Comparison of ENCODE assay signal across 20 cellular contexts in the genomic region with DNA sequence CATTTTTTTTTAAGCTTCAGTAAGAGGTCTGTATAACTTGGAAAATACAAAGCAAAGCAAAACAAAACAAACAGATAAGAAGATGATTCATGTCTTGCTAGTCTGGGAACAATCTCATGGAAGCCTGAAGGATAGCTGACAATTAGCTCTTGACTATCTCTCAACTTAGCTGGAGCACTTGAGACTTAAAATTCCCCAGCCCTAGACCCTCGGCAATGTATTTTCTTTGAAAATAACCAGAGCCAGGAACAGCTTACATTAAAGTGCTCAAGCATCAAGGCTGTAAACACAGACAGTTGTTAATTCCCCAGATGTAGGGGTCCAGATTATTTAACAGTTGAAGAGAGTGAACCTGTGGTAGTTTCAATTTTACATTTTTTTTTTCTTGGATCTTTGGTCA.
DNase-seq lines count a peak whose midpoint lies in the region; ATAC-seq, FAIRE-seq and TF ChIP-seq lines count a peak whose summit lies in the region.
"Had no signal": no experiment of that assay in that cellular context is flagged by ENCODE, and none has a peak within 500 bp of the region (broad histone marks: within the 10 kb centered on the region; RNA-seq: fewer than 3 reads in every experiment).

No MANE protein-coding gene starts in this region.

- H3K27ac Mint-ChIP-seq in effector memory CD8-positive, alpha-beta T cell = no peak overlapping the region
- H3K27ac Mint-ChIP-seq: CD4-positive, alpha-beta T cell had no signal

- no peak for TF ChIP-seq RAD21 in A549 (conservative IDR thresholded peaks at IDR 0.05 in 1 of 2, IDR thresholded peaks at IDR 0.05 in 1 of 2)

- H3K4me3 Mint-ChIP-seq in effector memory CD8-positive, alpha-beta T cell = no peak overlapping the region
- H3K4me3 Mint-ChIP-seq: CD4-positive, alpha-beta T cell had no signal

- no peak overlapping the region for H3K4ac ChIP-seq in mesenchymal stem cell (ENCODE audit: low read depth in 1 of 2, low read length in 2 of 2)

- 4% methylated on average over 1 of the region's 1 CpG for WGBS in A549 (ENCODE audit: missing lambda C conversion rate)
- WGBS in mesenchymal stem cell = no CpG with 5 or more reads among the region's 1 CpG
- 74 to 83% methylated on average over 1 of the region's 1 CpG for WGBS in sigmoid colon, 2 donors

- H3K27me3 Mint-ChIP-seq in effector memory CD8-positive, alpha-beta T cell = peaks cover 7 to 10% of the 10 kb centered on the region in 2 donors

- H3K9me2 ChIP-seq in PC-3 (replicated peaks; ENCODE audit: low read length) = no peaks in the 10 kb centered on the region

- no peaks in the 10 kb centered on the region for H4K20me1 ChIP-seq in PC-3 (ENCODE audit: low read length)

- H3F3A ChIP-seq in PC-3 (ENCODE audit: low read length, unreplicated experiment) = no peaks in the 10 kb centered on the region

- no peak overlapping the region for H3K14ac ChIP-seq in mesenchymal stem cell (ENCODE audit: low read length in 2 of 2)

- H3K4me1 ChIP-seq in A549 = peaks cover 14% of the 10 kb centered on the region; the same call in 2 of the 3 replicates
- peaks cover 32% of the 10 kb centered on the region for H3K4me1 ChIP-seq in PC-3 (ENCODE audit: insufficient read depth, low read length)
- no peaks in the 10 kb centered on the region for H3K4me1 ChIP-seq in mesenchymal stem cell (ENCODE audit: control insufficient read depth, insufficient read depth, low read depth, low read length)
- peaks cover 0 to 91% (median 77%) of the 10 kb centered on the region in 4 donors for H3K4me1 ChIP-seq in sigmoid colon
- H3K4me1 ChIP-seq in kidney (ENCODE audit: control insufficient read depth in 1 of 2, insufficient read depth in 1 of 2, low read depth in 1 of 2, low read length in 2 of 2) = no peaks in the 10 kb centered on the region
- H3K4me1 ChIP-seq: Caco-2 had no signal

- H3K79me2 ChIP-seq in PC-3 (ENCODE audit: low read length) = no peaks in the 10 kb centered on the region

- intact Hi-C loops in PC-3 (cut with micrococcal nuclease) (no loop called here), sigmoid colon (cut with DNase I) (no loop called here), kidney (cut with DNase I) (loop anchor here (10.0 kb wide), 1 partner anchor 197 kb away; no protein-coding TSS in a partner anchor)

- no peak for FAIRE-seq in A549 (lab: Jason Lieb, UNC)
- no peak for FAIRE-seq in kidney (lab: Jason Lieb, UNC)
- FAIRE-seq: A204.1, GM12891, H1, K562 had no signal

- H4K91ac ChIP-seq in mesenchymal stem cell (ENCODE audit: low read length) = no peak overlapping the region

- H2AFZ ChIP-seq in PC-3 (ENCODE audit: low read length) (no peak overlapping the region), mesenchymal stem cell (ENCODE audit: low read depth, low read length) (no peak overlapping the region)

- peak in 1 of 2 experiments; percentile 11 for DNase-seq in A549 (ENCODE audit: low read depth in 1 of 2, low spot score in 1 of 2)
- DNase-seq in PC-3 = peak; percentile 21
- peak; percentile 26 for DNase-seq in mesenchymal stem cell
- no peak for DNase-seq in sigmoid colon
- no peak for DNase-seq in effector memory CD8-positive, alpha-beta T cell
- DNase-seq in stimulated activated CD4-positive, alpha-beta T cell treated with anti-CD3 and anti-CD28 coated beads, Interleukin-15, amount 100 ng/mL, for 24 hours = no peak
- no peak for DNase-seq in kidney
- no peak for DNase-seq in erythroblast (lab: John Stamatoyannopoulos, UW)
- DNase-seq: Caco-2; CD4-positive, alpha-beta T cell; NCI-H1092 treated with DMSO at 0.1 percent for 48 hours; NCI-H146; NCI-H2029 treated with DMSO at 0.1 percent for 48 hours; NCI-H748 treated with DMSO at 0.1 percent for 48 hours; OCI-M1; SHP77 treated with DMSO at 0.1 percent for 48 hours had no signal

- TF ChIP-seq CTCF in A549 (IDR thresholded peaks at IDR 0.05) (no peak), PC-3 (conservative IDR thresholded peaks at IDR 0.05; ENCODE audit: low read depth, low read length) (no peak), sigmoid colon (IDR thresholded peaks at IDR 0.05) (no peak), kidney (IDR thresholded peaks at IDR 0.05; ENCODE audit: borderline replicate concordance, extremely low read depth, insufficient read depth) (no peak)

- no peak; a peak in 1 of 6 replicates for ATAC-seq in A549
- ATAC-seq in PC-3 = 0 out of 2 replicates have a peak, but pooled peaks have one; percentile 40
- no peak for ATAC-seq in effector memory CD8-positive, alpha-beta T cell (replicated peaks)
- ATAC-seq: K562 had no signal

- H3K9ac ChIP-seq in PC-3 (ENCODE audit: low read length) (no peak overlapping the region), mesenchymal stem cell (ENCODE audit: low read length) (no peak overlapping the region), kidney (ENCODE audit: low read length in 2 of 2) (no peak overlapping the region)

- POLR2A ChIA-PET in A549 (lab: Yijun Ruan, JAX) = no interaction called here
- POLR2A ChIA-PET in PC-3 (lab: Charles Lee; ENCODE audit: unreplicated experiment) = no interaction called here

- no peak overlapping the region for H2BK12ac ChIP-seq in mesenchymal stem cell (ENCODE audit: low read length in 2 of 2)

- CTCF ChIA-PET in A549 (lab: Yijun Ruan, JAX) (no interaction called here), PC-3 (lab: Charles Lee) (no interaction called here)

- H3K36me3 Mint-ChIP-seq in effector memory CD8-positive, alpha-beta T cell (ENCODE audit: insufficient read depth) = no peaks in the 10 kb centered on the region

- H3K18ac ChIP-seq in mesenchymal stem cell (ENCODE audit: low read depth in 1 of 2, low read length in 2 of 2) = no peak overlapping the region

- TF ChIP-seq POLR2A in A549 (IDR thresholded peaks at IDR 0.05; ENCODE audit: low read length) (no peak), sigmoid colon (IDR thresholded peaks at IDR 0.05) (no peak), erythroblast (IDR thresholded peaks at IDR 0.05; ENCODE audit: low read length) (no peak)

- H3K36me3 ChIP-seq in PC-3 (ENCODE audit: low read depth, low read length) (no peaks in the 10 kb centered on the region), mesenchymal stem cell (ENCODE audit: control insufficient read depth in 1 of 2, insufficient read depth in 2 of 2, low read depth in 1 of 2, low read length in 2 of 2) (no peaks in the 10 kb centered on the region), sigmoid colon (no peaks in the 10 kb centered on the region), kidney (ENCODE audit: control insufficient read depth in 1 of 2, insufficient read depth in 2 of 2, low read length in 2 of 2) (no peaks in the 10 kb centered on the region)

- H3K27me3 ChIP-seq in PC-3 (ENCODE audit: low read length) (no peaks in the 10 kb centered on the region), mesenchymal stem cell (ENCODE audit: control insufficient read depth in 1 of 2, insufficient read depth in 1 of 2, low read length in 2 of 2) (no peaks in the 10 kb centered on the region), sigmoid colon (no peaks in the 10 kb centered on the region)

- no peak overlapping the region for H2AK5ac ChIP-seq in mesenchymal stem cell (ENCODE audit: low read length, severe bottlenecking)

- H3K4me3 ChIP-seq in A549 = no peak overlapping the region
- H3K4me3 ChIP-seq in PC-3 (ENCODE audit: low read length) = no peak overlapping the region
- H3K4me3 ChIP-seq in mesenchymal stem cell (ENCODE audit: insufficient read depth in 1 of 2, low read depth in 1 of 2, low read length in 2 of 2) = no peak overlapping the region
- no peak overlapping the region for H3K4me3 ChIP-seq in sigmoid colon
- no peak overlapping the region for H3K4me3 ChIP-seq in kidney (ENCODE audit: low read length in 2 of 2)
- H3K4me3 ChIP-seq: K562 had no signal

- H3K79me1 ChIP-seq in mesenchymal stem cell (replicated peaks; ENCODE audit: low read length, poor library complexity, severe bottlenecking) = no peaks in the 10 kb centered on the region

- no peak overlapping the region for H4K8ac ChIP-seq in mesenchymal stem cell (ENCODE audit: low read length)

- no peak overlapping the region for H2BK15ac ChIP-seq in mesenchymal stem cell (ENCODE audit: low read depth, poor library complexity, severe bottlenecking)

- H3K9me3 Mint-ChIP-seq in effector memory CD8-positive, alpha-beta T cell = peaks cover 0 to 2% of the 10 kb centered on the region in 2 donors
- H3K9me3 Mint-ChIP-seq: CD4-positive, alpha-beta T cell had no signal

- peak overlapping the region; percentile 56 for H3K4me2 ChIP-seq in A549
- no peak overlapping the region for H3K4me2 ChIP-seq in PC-3 (ENCODE audit: low read length)
- no peak overlapping the region for H3K4me2 ChIP-seq in mesenchymal stem cell (ENCODE audit: low read length, poor library complexity, severe bottlenecking)

- H3K9me3 ChIP-seq in A549 (no peaks in the 10 kb centered on the region), PC-3 (ENCODE audit: low read length) (no peaks in the 10 kb centered on the region), mesenchymal stem cell (ENCODE audit: control insufficient read depth, low read length) (no peaks in the 10 kb centered on the region), sigmoid colon (no peaks in the 10 kb centered on the region), kidney (ENCODE audit: control insufficient read depth in 1 of 2, low read length in 2 of 2) (no peaks in the 10 kb centered on the region)
- H3K9me3 ChIP-seq: Caco-2 had no signal

- BruUV-seq in PC-3 (replicated peaks; lab: Mats Ljungman, UMichigan) = no TSS peak

- no peak overlapping the region for H2BK5ac ChIP-seq in mesenchymal stem cell (ENCODE audit: low read depth, low read length, poor library complexity, severe bottlenecking)

- TF ChIP-seq EP300 in A549 (IDR thresholded peaks at IDR 0.05) = no peak
- TF ChIP-seq EP300 in sigmoid colon (IDR thresholded peaks at IDR 0.05) = no peak

- no peak overlapping the region for H2BK120ac ChIP-seq in mesenchymal stem cell (ENCODE audit: low read depth, low read length)

- H3K4me1 Mint-ChIP-seq in effector memory CD8-positive, alpha-beta T cell (ENCODE audit: low read depth in 2 of 2) = no peaks in the 10 kb centered on the region

- no peak overlapping the region for H3K23ac ChIP-seq in mesenchymal stem cell (ENCODE audit: low read length in 2 of 2)

- H3K27ac ChIP-seq in A549 = no peak overlapping the region; a peak in 1 of 6 replicates
- no peak overlapping the region for H3K27ac ChIP-seq in PC-3 (ENCODE audit: low read length)
- no peak overlapping the region for H3K27ac ChIP-seq in mesenchymal stem cell (ENCODE audit: low read length, poor library complexity, severe bottlenecking)
- H3K27ac ChIP-seq in sigmoid colon = peak overlapping the region; percentile 73 to 90 (median 86)
- H3K27ac ChIP-seq in kidney (ENCODE audit: low read depth in 2 of 2, low read length in 2 of 2) = no peak overlapping the region

TF ChIP-seq in A549, 52 proteins besides CTCF, POLR2A, EP300 and RAD21 (continues in another document):
- TF ChIP-seq CHD2 (IDR thresholded peaks at IDR 0.05; ENCODE audit: low read length, partially characterized antibody) = no peak
- no peak for TF ChIP-seq RNF2 (IDR thresholded peaks at IDR 0.05; ENCODE audit: borderline replicate concordance, low read depth)
- TF ChIP-seq PHF8 (IDR thresholded peaks at IDR 0.05; ENCODE audit: borderline replicate concordance, low read depth) = no peak
- no peak for TF ChIP-seq RARB (CRISPR knock-in tag; IDR thresholded peaks at IDR 0.05)
- no peak for TF ChIP-seq CHD4 (IDR thresholded peaks at IDR 0.05; ENCODE audit: borderline replicate concordance)
- TF ChIP-seq ZFP36 (IDR thresholded peaks at IDR 0.05; ENCODE audit: borderline replicate concordance, partially characterized antibody) = no peak
- no peak for TF ChIP-seq JUN (IDR thresholded peaks at IDR 0.05)

Comparison
In these comparisons a context has a peak if more than half of its experiments do, and no peak if none do; other contexts are left out.
1. DNase-seq: peak in PC-3 (single experiment) and mesenchymal stem cell (single experiment); none in sigmoid colon (single experiment), effector memory CD8-positive, alpha-beta T cell (0 of 3), stimulated activated CD4-positive, alpha-beta T cell treated with anti-CD3 and anti-CD28 coated beads, Interleukin-15, amount 100 ng/mL, for 24 hours (single experiment), kidney (single experiment) and erythroblast (0 of 2).
2. H3K27ac ChIP-seq: peak in sigmoid colon (4 of 4); none in A549 (0 of 2), PC-3 (single experiment), mesenchymal stem cell (single experiment) and kidney (0 of 2).